ENCODE assay signal across 39 cellular contexts in genomic region chr4:45294464-45294863, GRCh38.
"Had no signal": no experiment of that assay in that cellular context is flagged by ENCODE, and none has a peak within 500 bp of the region (broad histone marks: within the 10 kb centered on the region; RNA-seq: fewer than 3 reads in every experiment).

No MANE protein-coding gene starts in this region.

- DNase-seq: activated CD4-positive, alpha-beta memory T cell treated with anti-CD3 and anti-CD28 coated beads, Interleukin-2, amount 10 ng/mL, durations not matched to agents 7 days and 5 days; activated CD4-positive, alpha-beta T cell treated with anti-CD3 and anti-CD28 coated beads for 1 hour; activated CD4-positive, alpha-beta T cell treated with anti-CD3 and anti-CD28 coated beads for 48 hours; activated CD4-positive, CD25-positive, alpha-beta regulatory T cell; activated CD8-positive, alpha-beta memory T cell treated with anti-CD3 and anti-CD28 coated beads for 24 hours; activated CD8-positive, alpha-beta memory T cell treated with anti-CD3 and anti-CD28 coated beads, Interleukin-2, amount 10 ng/mL, durations not matched to agents 7 days and 5 days; activated CD8-positive, alpha-beta memory T cell treated with anti-CD3 and anti-CD28 coated beads, Interleukin-2, amount 50 U/mL, for 48 hours; activated effector memory CD4-positive, alpha-beta T cell treated with Interleukin-2 at 50 U/mL for 16 hours; activated naive CD4-positive, alpha-beta T cell treated with anti-CD3 and anti-CD28 coated beads, Interleukin-2, amount 10 ng/mL, durations not matched to agents 7 days and 5 days; activated naive CD8-positive, alpha-beta T cell treated with anti-CD3 and anti-CD28 coated beads, Interleukin-2, amount 50 U/mL, for 24 hours; activated T-cell treated with anti-CD3 and anti-CD28 coated beads, Interleukin-2, amount 50 U/mL, for 48 hours; anterior cingulate cortex; caudate nucleus; cerebellar nuclear complex; Karpas-422; KBM-7; MG63; NCI-H1048; NCI-H1105 treated with DMSO at 0.1 percent for 48 hours; NCI-H1436; NCI-H1694; NCI-H1930; NCI-H2171 treated with DMSO at 0.1 percent for 48 hours; NCI-H2227 treated with DMSO at 0.1 percent for 48 hours; NCI-H446; NCI-H510A treated with DMSO at 0.1 percent for 48 hours; NCI-H526 treated with DMSO at 0.1 percent for 48 hours; NK-92 treated with Interleukin-12 subunit alpha and Interleukin-12 subunit beta, amount 100 ng/mL, for 24 hours; PC-3; Peyer's patch; RPMI8226; SHP77 treated with DMSO at 0.1 percent for 48 hours; SK-N-SH; T-cell; T-helper 17 cell; T-helper 9 cell; WERI-Rb-1 had no signal

- H3K9ac ChIP-seq: SK-N-SH had no signal

- H3K27ac ChIP-seq: Peyer's patch, SJSA1, WERI-Rb-1 had no signal

- H3K9me3 ChIP-seq: Peyer's patch, SJSA1 had no signal

- H3K4me2 ChIP-seq: SK-N-SH had no signal

- H3K4me3 ChIP-seq: MG63, Peyer's patch, SJSA1 had no signal

- H3K4me1 ChIP-seq: Peyer's patch, SJSA1 had no signal

- H3K36me3 ChIP-seq: MG63, Peyer's patch, SJSA1, WERI-Rb-1 had no signal

- H3K27me3 ChIP-seq: MG63, Peyer's patch, SJSA1 had no signal

- FAIRE-seq: bronchial epithelial cell had no signal
